1 cellular context compared by ENCODE assay signal in the genomic region with DNA sequence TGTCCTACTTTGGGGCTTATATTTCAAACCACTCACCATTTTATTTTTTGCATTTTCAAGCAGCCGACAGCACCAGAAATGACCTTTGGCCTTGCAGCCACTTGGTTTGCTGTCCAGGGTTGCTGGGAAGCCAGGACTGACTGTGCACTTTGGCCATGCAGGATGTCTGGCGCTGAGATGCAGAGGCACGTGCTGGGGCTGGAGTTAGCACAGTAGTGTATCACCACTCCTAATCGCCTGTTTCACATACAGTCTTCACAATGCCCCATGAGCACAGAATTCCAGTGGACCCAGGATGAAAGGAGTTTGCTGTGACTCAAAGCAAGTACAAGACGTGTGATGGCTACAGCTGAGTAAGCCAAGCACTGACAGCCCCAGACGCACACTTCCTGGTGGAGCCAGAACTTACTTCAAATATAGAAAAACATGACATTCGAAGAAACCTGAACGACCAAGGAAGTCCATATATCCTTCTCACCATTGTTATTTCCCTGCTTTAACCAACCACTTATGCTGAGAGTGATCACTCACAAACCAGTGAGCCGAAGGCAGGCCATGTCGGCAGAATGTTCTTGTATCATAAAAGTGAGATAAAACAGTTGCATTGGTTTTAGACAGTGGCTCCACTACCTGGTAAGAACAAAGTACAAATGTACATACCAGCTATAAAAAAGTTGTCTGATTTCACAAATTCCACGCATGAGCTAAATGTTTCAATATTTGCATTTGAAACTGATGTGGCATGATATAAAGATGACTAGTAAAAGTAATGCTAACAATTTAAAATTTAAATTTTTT.
TF ChIP-seq lines count a peak whose summit lies in the region.

No MANE protein-coding gene starts in this region.

TF ChIP-seq in HepG2, 621 proteins besides CTCF, POLR2A, EP300 and RAD21 (continues in another document):
- TF ChIP-seq ZNF205 (CRISPR knock-in tag; IDR thresholded peaks at IDR 0.05) (no peak), ZNF12 (CRISPR knock-in tag; IDR thresholded peaks at IDR 0.05) (peak; percentile 57), THAP11 (CRISPR knock-in tag; IDR thresholded peaks at IDR 0.05) (peak; percentile 32; the same call in 1 of the 2 replicates), NFIB (CRISPR knock-in tag; IDR thresholded peaks at IDR 0.05; ENCODE audit: borderline replicate concordance) (no peak), ZNF614 (CRISPR knock-in tag; IDR thresholded peaks at IDR 0.05; ENCODE audit: borderline replicate concordance) (peak; percentile 70; the same call in 1 of the 2 replicates), ZNF619 (CRISPR knock-in tag; IDR thresholded peaks at IDR 0.05) (no peak), SOX6 (IDR thresholded peaks at IDR 0.05) (no peak), SOX6 (CRISPR knock-in tag; IDR thresholded peaks at IDR 0.05) (peak; percentile 39), GABPB1 (CRISPR knock-in tag; IDR thresholded peaks at IDR 0.05) (0 out of 2 replicates have a peak, but pooled peaks have one; percentile 14), NFKB2 (CRISPR knock-in tag; IDR thresholded peaks at IDR 0.05; ENCODE audit: borderline replicate concordance) (0 out of 2 replicates have a peak, but pooled peaks have one; percentile 34), ZNF441 (CRISPR knock-in tag; IDR thresholded peaks at IDR 0.05; ENCODE audit: borderline replicate concordance) (peak; percentile 85; the same call in 1 of the 2 replicates), ZNF766 (CRISPR knock-in tag; IDR thresholded peaks at IDR 0.05; ENCODE audit: borderline replicate concordance) (peak; percentile 70; the same call in 1 of the 2 replicates), ZNF232 (CRISPR knock-in tag; IDR thresholded peaks at IDR 0.05; ENCODE audit: borderline replicate concordance) (no peak), PITX1 (CRISPR knock-in tag; IDR thresholded peaks at IDR 0.05) (0 out of 2 replicates have a peak, but pooled peaks have one; percentile 32), KDM1A (CRISPR knock-in tag; IDR thresholded peaks at IDR 0.05) (0 out of 2 replicates have a peak, but pooled peaks have one; percentile 24), MTA1 (CRISPR knock-in tag; IDR thresholded peaks at IDR 0.05; ENCODE audit: borderline replicate concordance) (0 out of 2 replicates have a peak, but pooled peaks have one; percentile 48), EHMT2 (IDR thresholded peaks at IDR 0.05; ENCODE audit: borderline replicate concordance, low read depth, low read length) (peak; percentile 52; the same call in 1 of the 2 replicates), SP4 (CRISPR knock-in tag; IDR thresholded peaks at IDR 0.05) (no peak), HDAC2 (CRISPR knock-in tag; IDR thresholded peaks at IDR 0.05) (peak; percentile 71), RCOR2 (CRISPR knock-in tag; IDR thresholded peaks at IDR 0.05) (no peak), ZBTB1 (CRISPR knock-in tag; IDR thresholded peaks at IDR 0.05; ENCODE audit: borderline replicate concordance) (no peak), ERF (CRISPR knock-in tag; IDR thresholded peaks at IDR 0.05) (0 out of 2 replicates have a peak, but pooled peaks have one; percentile 53)
- TF ChIP-seq, protein P1, sequence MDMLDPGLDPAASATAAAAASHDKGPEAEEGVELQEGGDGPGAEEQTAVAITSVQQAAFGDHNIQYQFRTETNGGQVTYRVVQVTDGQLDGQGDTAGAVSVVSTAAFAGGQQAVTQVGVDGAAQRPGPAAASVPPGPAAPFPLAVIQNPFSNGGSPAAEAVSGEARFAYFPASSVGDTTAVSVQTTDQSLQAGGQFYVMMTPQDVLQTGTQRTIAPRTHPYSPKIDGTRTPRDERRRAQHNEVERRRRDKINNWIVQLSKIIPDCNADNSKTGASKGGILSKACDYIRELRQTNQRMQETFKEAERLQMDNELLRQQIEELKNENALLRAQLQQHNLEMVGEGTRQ (IDR thresholded peaks at IDR 0.05; ENCODE audit: low read depth, low read length) = peak; percentile 55
- TF ChIP-seq, protein P1 (CRISPR knock-in tag; IDR thresholded peaks at IDR 0.05; ENCODE audit: borderline replicate concordance) = no peak; the same call in 1 of the 2 replicates
- TF ChIP-seq, protein P2, sequence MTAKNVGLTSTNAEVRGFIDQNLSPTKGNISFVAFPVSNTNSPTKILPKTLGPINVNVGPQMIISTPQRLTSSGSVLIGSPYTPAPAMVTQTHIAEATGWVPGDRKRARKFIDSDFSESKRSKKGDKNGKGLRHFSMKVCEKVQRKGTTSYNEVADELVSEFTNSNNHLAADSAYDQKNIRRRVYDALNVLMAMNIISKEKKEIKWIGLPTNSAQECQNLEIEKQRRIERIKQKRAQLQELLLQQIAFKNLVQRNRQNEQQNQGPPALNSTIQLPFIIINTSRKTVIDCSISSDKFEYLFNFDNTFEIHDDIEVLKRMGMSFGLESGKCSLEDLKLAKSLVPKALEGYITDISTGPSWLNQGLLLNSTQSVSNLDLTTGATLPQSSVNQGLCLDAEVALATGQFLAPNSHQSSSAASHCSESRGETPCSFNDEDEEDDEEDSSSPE (CRISPR knock-in tag; IDR thresholded peaks at IDR 0.05) = peak; percentile 77
- TF ChIP-seq, protein P3, sequence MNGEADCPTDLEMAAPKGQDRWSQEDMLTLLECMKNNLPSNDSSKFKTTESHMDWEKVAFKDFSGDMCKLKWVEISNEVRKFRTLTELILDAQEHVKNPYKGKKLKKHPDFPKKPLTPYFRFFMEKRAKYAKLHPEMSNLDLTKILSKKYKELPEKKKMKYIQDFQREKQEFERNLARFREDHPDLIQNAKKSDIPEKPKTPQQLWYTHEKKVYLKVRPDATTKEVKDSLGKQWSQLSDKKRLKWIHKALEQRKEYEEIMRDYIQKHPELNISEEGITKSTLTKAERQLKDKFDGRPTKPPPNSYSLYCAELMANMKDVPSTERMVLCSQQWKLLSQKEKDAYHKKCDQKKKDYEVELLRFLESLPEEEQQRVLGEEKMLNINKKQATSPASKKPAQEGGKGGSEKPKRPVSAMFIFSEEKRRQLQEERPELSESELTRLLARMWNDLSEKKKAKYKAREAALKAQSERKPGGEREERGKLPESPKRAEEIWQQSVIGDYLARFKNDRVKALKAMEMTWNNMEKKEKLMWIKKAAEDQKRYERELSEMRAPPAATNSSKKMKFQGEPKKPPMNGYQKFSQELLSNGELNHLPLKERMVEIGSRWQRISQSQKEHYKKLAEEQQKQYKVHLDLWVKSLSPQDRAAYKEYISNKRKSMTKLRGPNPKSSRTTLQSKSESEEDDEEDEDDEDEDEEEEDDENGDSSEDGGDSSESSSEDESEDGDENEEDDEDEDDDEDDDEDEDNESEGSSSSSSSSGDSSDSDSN (CRISPR knock-in tag; IDR thresholded peaks at IDR 0.05) = no peak
- TF ChIP-seq, protein P4, sequence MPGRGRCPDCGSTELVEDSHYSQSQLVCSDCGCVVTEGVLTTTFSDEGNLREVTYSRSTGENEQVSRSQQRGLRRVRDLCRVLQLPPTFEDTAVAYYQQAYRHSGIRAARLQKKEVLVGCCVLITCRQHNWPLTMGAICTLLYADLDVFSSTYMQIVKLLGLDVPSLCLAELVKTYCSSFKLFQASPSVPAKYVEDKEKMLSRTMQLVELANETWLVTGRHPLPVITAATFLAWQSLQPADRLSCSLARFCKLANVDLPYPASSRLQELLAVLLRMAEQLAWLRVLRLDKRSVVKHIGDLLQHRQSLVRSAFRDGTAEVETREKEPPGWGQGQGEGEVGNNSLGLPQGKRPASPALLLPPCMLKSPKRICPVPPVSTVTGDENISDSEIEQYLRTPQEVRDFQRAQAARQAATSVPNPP (CRISPR knock-in tag; IDR thresholded peaks at IDR 0.05) = no peak
- TF ChIP-seq, protein P5, sequence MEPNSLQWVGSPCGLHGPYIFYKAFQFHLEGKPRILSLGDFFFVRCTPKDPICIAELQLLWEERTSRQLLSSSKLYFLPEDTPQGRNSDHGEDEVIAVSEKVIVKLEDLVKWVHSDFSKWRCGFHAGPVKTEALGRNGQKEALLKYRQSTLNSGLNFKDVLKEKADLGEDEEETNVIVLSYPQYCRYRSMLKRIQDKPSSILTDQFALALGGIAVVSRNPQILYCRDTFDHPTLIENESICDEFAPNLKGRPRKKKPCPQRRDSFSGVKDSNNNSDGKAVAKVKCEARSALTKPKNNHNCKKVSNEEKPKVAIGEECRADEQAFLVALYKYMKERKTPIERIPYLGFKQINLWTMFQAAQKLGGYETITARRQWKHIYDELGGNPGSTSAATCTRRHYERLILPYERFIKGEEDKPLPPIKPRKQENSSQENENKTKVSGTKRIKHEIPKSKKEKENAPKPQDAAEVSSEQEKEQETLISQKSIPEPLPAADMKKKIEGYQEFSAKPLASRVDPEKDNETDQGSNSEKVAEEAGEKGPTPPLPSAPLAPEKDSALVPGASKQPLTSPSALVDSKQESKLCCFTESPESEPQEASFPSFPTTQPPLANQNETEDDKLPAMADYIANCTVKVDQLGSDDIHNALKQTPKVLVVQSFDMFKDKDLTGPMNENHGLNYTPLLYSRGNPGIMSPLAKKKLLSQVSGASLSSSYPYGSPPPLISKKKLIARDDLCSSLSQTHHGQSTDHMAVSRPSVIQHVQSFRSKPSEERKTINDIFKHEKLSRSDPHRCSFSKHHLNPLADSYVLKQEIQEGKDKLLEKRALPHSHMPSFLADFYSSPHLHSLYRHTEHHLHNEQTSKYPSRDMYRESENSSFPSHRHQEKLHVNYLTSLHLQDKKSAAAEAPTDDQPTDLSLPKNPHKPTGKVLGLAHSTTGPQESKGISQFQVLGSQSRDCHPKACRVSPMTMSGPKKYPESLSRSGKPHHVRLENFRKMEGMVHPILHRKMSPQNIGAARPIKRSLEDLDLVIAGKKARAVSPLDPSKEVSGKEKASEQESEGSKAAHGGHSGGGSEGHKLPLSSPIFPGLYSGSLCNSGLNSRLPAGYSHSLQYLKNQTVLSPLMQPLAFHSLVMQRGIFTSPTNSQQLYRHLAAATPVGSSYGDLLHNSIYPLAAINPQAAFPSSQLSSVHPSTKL (CRISPR knock-in tag; IDR thresholded peaks at IDR 0.05) = peak; percentile 78
- TF ChIP-seq, protein P6, sequence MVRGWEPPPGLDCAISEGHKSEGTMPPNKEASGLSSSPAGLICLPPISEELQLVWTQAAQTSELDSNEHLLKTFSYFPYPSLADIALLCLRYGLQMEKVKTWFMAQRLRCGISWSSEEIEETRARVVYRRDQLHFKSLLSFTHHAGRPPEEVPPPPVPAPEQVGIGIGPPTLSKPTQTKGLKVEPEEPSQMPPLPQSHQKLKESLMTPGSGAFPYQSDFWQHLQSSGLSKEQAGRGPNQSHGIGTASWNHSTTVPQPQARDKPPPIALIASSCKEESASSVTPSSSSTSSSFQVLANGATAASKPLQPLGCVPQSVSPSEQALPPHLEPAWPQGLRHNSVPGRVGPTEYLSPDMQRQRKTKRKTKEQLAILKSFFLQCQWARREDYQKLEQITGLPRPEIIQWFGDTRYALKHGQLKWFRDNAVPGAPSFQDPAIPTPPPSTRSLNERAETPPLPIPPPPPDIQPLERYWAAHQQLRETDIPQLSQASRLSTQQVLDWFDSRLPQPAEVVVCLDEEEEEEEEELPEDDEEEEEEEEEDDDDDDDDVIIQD (CRISPR knock-in tag; IDR thresholded peaks at IDR 0.05; ENCODE audit: low read depth) = 0 out of 2 replicates have a peak, but pooled peaks have one; percentile 36
- TF ChIP-seq, protein P7, sequence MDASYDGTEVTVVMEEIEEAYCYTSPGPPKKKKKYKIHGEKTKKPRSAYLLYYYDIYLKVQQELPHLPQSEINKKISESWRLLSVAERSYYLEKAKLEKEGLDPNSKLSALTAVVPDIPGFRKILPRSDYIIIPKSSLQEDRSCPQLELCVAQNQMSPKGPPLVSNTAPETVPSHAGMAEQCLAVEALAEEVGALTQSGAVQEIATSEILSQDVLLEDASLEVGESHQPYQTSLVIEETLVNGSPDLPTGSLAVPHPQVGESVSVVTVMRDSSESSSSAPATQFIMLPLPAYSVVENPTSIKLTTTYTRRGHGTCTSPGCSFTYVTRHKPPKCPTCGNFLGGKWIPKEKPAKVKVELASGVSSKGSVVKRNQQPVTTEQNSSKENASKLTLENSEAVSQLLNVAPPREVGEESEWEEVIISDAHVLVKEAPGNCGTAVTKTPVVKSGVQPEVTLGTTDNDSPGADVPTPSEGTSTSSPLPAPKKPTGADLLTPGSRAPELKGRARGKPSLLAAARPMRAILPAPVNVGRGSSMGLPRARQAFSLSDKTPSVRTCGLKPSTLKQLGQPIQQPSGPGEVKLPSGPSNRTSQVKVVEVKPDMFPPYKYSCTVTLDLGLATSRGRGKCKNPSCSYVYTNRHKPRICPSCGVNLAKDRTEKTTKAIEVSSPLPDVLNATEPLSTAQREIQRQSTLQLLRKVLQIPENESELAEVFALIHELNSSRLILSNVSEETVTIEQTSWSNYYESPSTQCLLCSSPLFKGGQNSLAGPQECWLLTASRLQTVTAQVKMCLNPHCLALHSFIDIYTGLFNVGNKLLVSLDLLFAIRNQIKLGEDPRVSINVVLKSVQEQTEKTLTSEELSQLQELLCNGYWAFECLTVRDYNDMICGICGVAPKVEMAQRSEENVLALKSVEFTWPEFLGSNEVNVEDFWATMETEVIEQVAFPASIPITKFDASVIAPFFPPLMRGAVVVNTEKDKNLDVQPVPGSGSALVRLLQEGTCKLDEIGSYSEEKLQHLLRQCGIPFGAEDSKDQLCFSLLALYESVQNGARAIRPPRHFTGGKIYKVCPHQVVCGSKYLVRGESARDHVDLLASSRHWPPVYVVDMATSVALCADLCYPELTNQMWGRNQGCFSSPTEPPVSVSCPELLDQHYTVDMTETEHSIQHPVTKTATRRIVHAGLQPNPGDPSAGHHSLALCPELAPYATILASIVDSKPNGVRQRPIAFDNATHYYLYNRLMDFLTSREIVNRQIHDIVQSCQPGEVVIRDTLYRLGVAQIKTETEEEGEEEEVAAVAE (CRISPR knock-in tag; IDR thresholded peaks at IDR 0.05; ENCODE audit: borderline replicate concordance) = 0 out of 2 replicates have a peak, but pooled peaks have one; percentile 51
- TF ChIP-seq, protein P8, sequence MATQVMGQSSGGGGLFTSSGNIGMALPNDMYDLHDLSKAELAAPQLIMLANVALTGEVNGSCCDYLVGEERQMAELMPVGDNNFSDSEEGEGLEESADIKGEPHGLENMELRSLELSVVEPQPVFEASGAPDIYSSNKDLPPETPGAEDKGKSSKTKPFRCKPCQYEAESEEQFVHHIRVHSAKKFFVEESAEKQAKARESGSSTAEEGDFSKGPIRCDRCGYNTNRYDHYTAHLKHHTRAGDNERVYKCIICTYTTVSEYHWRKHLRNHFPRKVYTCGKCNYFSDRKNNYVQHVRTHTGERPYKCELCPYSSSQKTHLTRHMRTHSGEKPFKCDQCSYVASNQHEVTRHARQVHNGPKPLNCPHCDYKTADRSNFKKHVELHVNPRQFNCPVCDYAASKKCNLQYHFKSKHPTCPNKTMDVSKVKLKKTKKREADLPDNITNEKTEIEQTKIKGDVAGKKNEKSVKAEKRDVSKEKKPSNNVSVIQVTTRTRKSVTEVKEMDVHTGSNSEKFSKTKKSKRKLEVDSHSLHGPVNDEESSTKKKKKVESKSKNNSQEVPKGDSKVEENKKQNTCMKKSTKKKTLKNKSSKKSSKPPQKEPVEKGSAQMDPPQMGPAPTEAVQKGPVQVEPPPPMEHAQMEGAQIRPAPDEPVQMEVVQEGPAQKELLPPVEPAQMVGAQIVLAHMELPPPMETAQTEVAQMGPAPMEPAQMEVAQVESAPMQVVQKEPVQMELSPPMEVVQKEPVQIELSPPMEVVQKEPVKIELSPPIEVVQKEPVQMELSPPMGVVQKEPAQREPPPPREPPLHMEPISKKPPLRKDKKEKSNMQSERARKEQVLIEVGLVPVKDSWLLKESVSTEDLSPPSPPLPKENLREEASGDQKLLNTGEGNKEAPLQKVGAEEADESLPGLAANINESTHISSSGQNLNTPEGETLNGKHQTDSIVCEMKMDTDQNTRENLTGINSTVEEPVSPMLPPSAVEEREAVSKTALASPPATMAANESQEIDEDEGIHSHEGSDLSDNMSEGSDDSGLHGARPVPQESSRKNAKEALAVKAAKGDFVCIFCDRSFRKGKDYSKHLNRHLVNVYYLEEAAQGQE (IDR thresholded peaks at IDR 0.05; ENCODE audit: borderline replicate concordance in 1 of 2, low read depth in 1 of 2, low read length in 2 of 2) = peak in 1 of 2 experiments; percentile 76; a peak in 3 of 4 replicates
